10 cellular contexts compared by ENCODE assay signal in the genomic region with DNA sequence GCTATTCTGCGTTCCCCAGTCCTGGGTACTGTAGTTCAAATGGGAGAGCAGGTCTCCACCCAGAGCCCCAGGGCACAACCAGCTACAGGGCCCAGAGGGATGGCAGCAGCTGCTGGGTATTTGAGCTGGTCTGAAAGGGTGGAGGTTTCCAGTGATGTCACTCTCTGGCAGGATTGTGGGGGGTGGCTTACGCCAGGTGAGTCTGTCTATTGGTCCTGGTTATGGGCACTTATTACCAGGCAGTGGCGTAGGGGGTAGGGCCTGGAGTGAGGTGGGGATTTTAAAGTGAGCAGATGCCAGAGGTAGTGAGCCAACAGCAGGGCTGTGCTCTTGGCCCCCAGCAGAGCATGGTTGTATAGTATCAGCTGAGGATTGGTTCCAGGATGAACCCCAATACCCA. TPM values are rescaled to one million over a fixed set of nuclear protein-coding genes. Genes with fewer than 3 reads are reported as not detected.
DNase-seq lines count a peak whose midpoint lies in the region; ATAC-seq lines count a peak whose summit lies in the region.
"Had no signal": no experiment of that assay in that cellular context is flagged by ENCODE, and none has a peak within 500 bp of the region (broad histone marks: within the 10 kb centered on the region; RNA-seq: fewer than 3 reads in every experiment).

No MANE protein-coding gene starts in this region.

- CTCF ChIA-PET in activated CD4-positive, alpha-beta T cell treated with anti-CD3 and anti-CD28 coated beads for 36 hours (lab: Charles Lee): interaction anchor here (1.0 to 1.8 kb wide), 2 partner anchors 23 to 25 kb away, joined by 3 to 4 read pairs; no protein-coding TSS in a partner anchor

- H3K79me1 ChIP-seq in neuronal stem cell (ENCODE audit: low read depth, low read length): peaks cover 23% of the 10 kb centered on the region

- no peak overlapping the region for H3K27ac ChIP-seq in neuronal stem cell (replicated peaks; ENCODE audit: low read length)

- H3K4ac ChIP-seq in neuronal stem cell (ENCODE audit: low read length): no peak overlapping the region

- no peak overlapping the region for H2BK120ac ChIP-seq in neuronal stem cell (ENCODE audit: low read depth, low read length)

- H3K4me2 ChIP-seq in neuronal stem cell (ENCODE audit: insufficient read depth, low read length, poor library complexity, severe bottlenecking): no peak overlapping the region

- ATAC-seq in activated CD4-positive, alpha-beta T cell treated with anti-CD3 and anti-CD28 coated beads for 36 hours: peak; percentile 11
- peak in 1 of 2 donors; percentile 4 for ATAC-seq in activated naive CD4-positive, alpha-beta T cell treated with anti-CD3 and anti-CD28 coated beads, Interleukin-2, amount 50 U/mL, for 72 hours

- no CpG with 5 or more reads among the region's 3 CpGs for WGBS in neuronal stem cell (ENCODE audit: extremely low coverage in 2 of 2, insufficient read length in 2 of 2, insufficient replicate concordance in 1 of 2), 2 donors

- peaks cover 12 to 16% of the 10 kb centered on the region in 2 donors for H3K4me1 ChIP-seq in neuronal stem cell (ENCODE audit: control insufficient read depth in 2 of 2, insufficient read depth in 1 of 2, low read depth in 1 of 2, low read length in 2 of 2)

- H3K18ac ChIP-seq in neuronal stem cell (ENCODE audit: low read length): no peak overlapping the region

- no peak overlapping the region for H4K91ac ChIP-seq in neuronal stem cell (ENCODE audit: low read depth, low read length, poor library complexity)

- no peak overlapping the region for H3K14ac ChIP-seq in neuronal stem cell (ENCODE audit: low read length)

- peak overlapping the region; percentile 84 for H2BK5ac ChIP-seq in neuronal stem cell (ENCODE audit: low read length)

- H3K27ac Mint-ChIP-seq in activated CD4-positive, alpha-beta T cell treated with anti-CD3 and anti-CD28 coated beads for 36 hours: peak overlapping the region; percentile 85
- H3K27ac Mint-ChIP-seq in activated naive CD4-positive, alpha-beta T cell treated with anti-CD3 and anti-CD28 coated beads, Interleukin-2, amount 50 U/mL, for 72 hours: peak overlapping the region; percentile 79 to 95

- no peak overlapping the region for H2BK15ac ChIP-seq in neuronal stem cell (ENCODE audit: low read length)

- H3K4me1 Mint-ChIP-seq in activated CD4-positive, alpha-beta T cell treated with anti-CD3 and anti-CD28 coated beads for 36 hours: peaks cover 88% of the 10 kb centered on the region

- intact Hi-C loops in activated CD4-positive, alpha-beta T cell treated with anti-CD3 and anti-CD28 coated beads for 36 hours (cut with DNase I, micrococcal nuclease): no loop called here

- no peaks in the 10 kb centered on the region for H3K27me3 ChIP-seq in neuronal stem cell (ENCODE audit: control insufficient read depth in 3 of 3, insufficient read depth in 3 of 3, low read depth in 1 of 3, low read length in 3 of 3)

- no peaks in the 10 kb centered on the region for H3K27me3 Mint-ChIP-seq in activated CD4-positive, alpha-beta T cell treated with anti-CD3 and anti-CD28 coated beads for 36 hours

- H3K4me3 Mint-ChIP-seq in activated CD4-positive, alpha-beta T cell treated with anti-CD3 and anti-CD28 coated beads for 36 hours: no peak overlapping the region

- POLR2A ChIA-PET in activated CD4-positive, alpha-beta T cell treated with anti-CD3 and anti-CD28 coated beads for 36 hours (lab: Charles Lee): interaction anchor here (0.7 kb wide), 1 partner anchor 1646 kb away, joined by 3 read pairs; no protein-coding TSS in a partner anchor

- no peak overlapping the region for H4K8ac ChIP-seq in neuronal stem cell (ENCODE audit: low read depth, low read length)

- no peak overlapping the region for H2AFZ ChIP-seq in neuronal stem cell (ENCODE audit: low read length)

- peaks cover 78% of the 10 kb centered on the region for H3K36me3 Mint-ChIP-seq in activated CD4-positive, alpha-beta T cell treated with anti-CD3 and anti-CD28 coated beads for 36 hours (ENCODE audit: low read depth)
- H3K36me3 Mint-ChIP-seq in activated naive CD4-positive, alpha-beta T cell treated with anti-CD3 and anti-CD28 coated beads, Interleukin-2, amount 50 U/mL, for 72 hours: peaks cover 50 to 73% of the 10 kb centered on the region in 2 donors

- H3K9me3 ChIP-seq in neuronal stem cell (replicated peaks in 1 of 2; ENCODE audit: control insufficient read depth in 2 of 2, insufficient read depth in 1 of 2, low read depth in 1 of 2, low read length in 2 of 2): no peaks in the 10 kb centered on the region

- DNase-seq in activated CD4-positive, alpha-beta T cell treated with anti-CD3 and anti-CD28 coated beads for 36 hours: no peak
- DNase-seq in activated CD4-positive, alpha-beta T cell treated with anti-CD3 and anti-CD28 coated beads for 4 hours: no peak
- peak; percentile 40 for DNase-seq in NAMALWA (ENCODE audit: low spot score)
- no peak for DNase-seq in activated naive CD4-positive, alpha-beta T cell treated with anti-CD3 and anti-CD28 coated beads, Interleukin-2, amount 50 U/mL, for 72 hours (ENCODE audit: low spot score in 2 of 2)
- no peak for DNase-seq in neuronal stem cell (ENCODE audit: low spot score)
- DNase-seq in NCI-H2227 treated with DMSO at 0.1 percent for 48 hours (lab: John Stamatoyannopoulos, UW): no peak
- no peak for DNase-seq in SKM-1 (lab: John Stamatoyannopoulos, UW; ENCODE audit: unreplicated experiment)
- no peak for DNase-seq in stimulated activated CD4-positive, alpha-beta T cell treated with anti-CD3 and anti-CD28 coated beads, Interleukin-2, amount 100 ng/mL, for 24 hours
- DNase-seq: effector memory CD4-positive, alpha-beta T cell; occipital lobe had no signal

- no peak overlapping the region for H3K4me3 ChIP-seq in neuronal stem cell (ENCODE audit: low read length in 2 of 2)

- H3K23ac ChIP-seq in neuronal stem cell (ENCODE audit: low read depth, low read length, poor library complexity): peak overlapping the region; percentile 4

- no peak overlapping the region for H2AK5ac ChIP-seq in neuronal stem cell (ENCODE audit: low read depth, low read length)

- no peaks in the 10 kb centered on the region for H3K9me3 Mint-ChIP-seq in activated CD4-positive, alpha-beta T cell treated with anti-CD3 and anti-CD28 coated beads for 36 hours (ENCODE audit: low read depth)
- no peaks in the 10 kb centered on the region for H3K9me3 Mint-ChIP-seq in activated naive CD4-positive, alpha-beta T cell treated with anti-CD3 and anti-CD28 coated beads, Interleukin-2, amount 50 U/mL, for 72 hours

- H3K9ac ChIP-seq in neuronal stem cell (ENCODE audit: low read depth, low read length, poor library complexity): no peak overlapping the region

- H2BK12ac ChIP-seq in neuronal stem cell (ENCODE audit: low read length): no peak overlapping the region

- H3K36me3 ChIP-seq in neuronal stem cell (replicated peaks in 1 of 2; ENCODE audit: control insufficient read depth in 2 of 2, insufficient read depth in 2 of 2, low read length in 2 of 2): peaks cover 76 to 95% of the 10 kb centered on the region in 2 donors

RNA-seq across cellular contexts. Expression of a gene that starts 6.2 kb away (rescaled TPM):
- 1,000 to 10,000 TPM; 2,342 to 3,204 TPM for total RNA-seq in activated CD4-positive, alpha-beta T cell treated with anti-CD3 and anti-CD28 coated beads for 36 hours
- total RNA-seq in activated naive CD4-positive, alpha-beta T cell treated with anti-CD3 and anti-CD28 coated beads, Interleukin-2, amount 50 U/mL, for 72 hours: 1,000 to 10,000 TPM; 3,521 to 4,779 TPM
- 4,580 TPM for polyA plus RNA-seq in neuronal stem cell (2013, experiment 1 of 2)
- 4,472 TPM for polyA plus RNA-seq in neuronal stem cell (2013, experiment 2 of 2)

RNA-seq across cellular contexts. Expression of a gene that starts 10.8 kb away (rescaled TPM):
- 1 to 10 TPM; 4.0 to 4.1 TPM for total RNA-seq in activated CD4-positive, alpha-beta T cell treated with anti-CD3 and anti-CD28 coated beads for 36 hours
- total RNA-seq in activated naive CD4-positive, alpha-beta T cell treated with anti-CD3 and anti-CD28 coated beads, Interleukin-2, amount 50 U/mL, for 72 hours: 1 to 10 TPM; 3.3 to 7.0 TPM
- polyA plus RNA-seq in neuronal stem cell (2013, experiment 1 of 2): 0.67 TPM
- 0.64 TPM for polyA plus RNA-seq in neuronal stem cell (2013, experiment 2 of 2)
- total RNA-seq: occipital lobe had no signal

RNA-seq across cellular contexts. Expression of a gene that starts 16.7 kb away (rescaled TPM):
- total RNA-seq in activated CD4-positive, alpha-beta T cell treated with anti-CD3 and anti-CD28 coated beads for 36 hours: 100 to 1,000 TPM; 231 to 276 TPM
- total RNA-seq in activated naive CD4-positive, alpha-beta T cell treated with anti-CD3 and anti-CD28 coated beads, Interleukin-2, amount 50 U/mL, for 72 hours: 100 to 1,000 TPM; 361 to 383 TPM
- 30.0 TPM for polyA plus RNA-seq in neuronal stem cell (2013, experiment 1 of 2)
- polyA plus RNA-seq in neuronal stem cell (2013, experiment 2 of 2): 29.8 TPM

RNA-seq across cellular contexts. Expression of a gene that starts 21.4 kb away (rescaled TPM):
- not detected for total RNA-seq in activated CD4-positive, alpha-beta T cell treated with anti-CD3 and anti-CD28 coated beads for 36 hours
- total RNA-seq in activated naive CD4-positive, alpha-beta T cell treated with anti-CD3 and anti-CD28 coated beads, Interleukin-2, amount 50 U/mL, for 72 hours: not detected
- not detected for polyA plus RNA-seq in neuronal stem cell (2013, experiment 1 of 2)
- polyA plus RNA-seq in neuronal stem cell (2013, experiment 2 of 2): not detected
- total RNA-seq: occipital lobe had no signal

RNA-seq across cellular contexts. Expression of a gene that starts 21.8 kb away (rescaled TPM):
- total RNA-seq in activated CD4-positive, alpha-beta T cell treated with anti-CD3 and anti-CD28 coated beads for 36 hours: not detected
- total RNA-seq in activated naive CD4-positive, alpha-beta T cell treated with anti-CD3 and anti-CD28 coated beads, Interleukin-2, amount 50 U/mL, for 72 hours: not detected
- not detected for polyA plus RNA-seq in neuronal stem cell (2013, experiment 1 of 2)
- not detected for polyA plus RNA-seq in neuronal stem cell (2013, experiment 2 of 2)
- total RNA-seq: occipital lobe had no signal
